ENCODE assay signal across 15 cellular contexts in genomic region chrX:116281106-116281505, GRCh38.
A peak's percentile ranks its signal among the peaks of the same experiment; 100 is the strongest.
DNase-seq lines count a peak whose midpoint lies in the region; FAIRE-seq and TF ChIP-seq lines count a peak whose summit lies in the region.
"Had no signal": no experiment of that assay in that cellular context is flagged by ENCODE, and none has a peak within 500 bp of the region (broad histone marks: within the 10 kb centered on the region; RNA-seq: fewer than 3 reads in every experiment).

No MANE protein-coding gene starts in this region.

- H3K4me2 ChIP-seq in keratinocyte (ENCODE audit: control insufficient read depth, extremely low read depth, insufficient read depth, low read depth, low read length) (no peak overlapping the region), smooth muscle cell (no peak overlapping the region)
- H3K4me2 ChIP-seq: KMS-11 had no signal

- H3K36me3 ChIP-seq in bronchial epithelial cell (ENCODE audit: control insufficient read depth, insufficient read depth, low read length), result no peaks in the 10 kb centered on the region
- no peaks in the 10 kb centered on the region for H3K36me3 ChIP-seq in keratinocyte (ENCODE audit: control insufficient read depth in 2 of 2, extremely low read depth in 1 of 2, insufficient read depth in 2 of 2, low read length in 2 of 2)
- H3K36me3 ChIP-seq in smooth muscle cell (ENCODE audit: low read depth), result no peaks in the 10 kb centered on the region

- DNase-seq in HT-29 (ENCODE audit: low spot score) (peak; percentile 61), bronchial epithelial cell (ENCODE audit: low read depth) (peak; percentile 73), keratinocyte (ENCODE audit: low read depth, low spot score) (peak; percentile 30), smooth muscle cell (lab: John Stamatoyannopoulos, UW; ENCODE audit: unreplicated experiment) (no peak), GM19238 (ENCODE audit: insufficient read length, low spot score) (no peak), NCI-H345 (lab: John Stamatoyannopoulos, UW) (no peak), A172 (ENCODE audit: low spot score) (no peak)
- DNase-seq: COR-L47, DMS79, NCI-H1048, NCI-H1436 treated with DMSO at 0.1 percent for 48 hours, NCI-H2029 treated with DMSO at 0.1 percent for 48 hours, NCI-H2171 treated with DMSO at 0.1 percent for 48 hours, NCI-H774 had no signal

- H3F3A ChIP-seq in smooth muscle cell (ENCODE audit: low read depth), result no peaks in the 10 kb centered on the region

- dilution Hi-C loops in keratinocyte (cut with MboI; ENCODE audit: extremely low pct_ligation_motif_present, low sequenced_read_pairs), result no loop called here

- H3K27ac ChIP-seq in keratinocyte (ENCODE audit: control insufficient read depth, insufficient read depth, low read length) (peak overlapping the region; percentile 23), smooth muscle cell (ENCODE audit: low read depth) (peak overlapping the region; percentile 29)
- H3K27ac ChIP-seq: KMS-11 had no signal

- H2AFZ ChIP-seq in keratinocyte (ENCODE audit: control insufficient read depth, low read length) (no peak overlapping the region), smooth muscle cell (ENCODE audit: low read depth) (no peak overlapping the region)

- peak; percentile 88 for FAIRE-seq in bronchial epithelial cell (lab: Jason Lieb, UNC)
- FAIRE-seq in keratinocyte (lab: Jason Lieb, UNC), result peak; percentile 62

- H3K4me1 ChIP-seq in keratinocyte (ENCODE audit: control insufficient read depth, extremely low read depth, insufficient read depth, low read length) (peaks cover 16% of the 10 kb centered on the region), smooth muscle cell (ENCODE audit: low read depth) (no peaks in the 10 kb centered on the region)

- WGBS in smooth muscle cell (ENCODE audit: low lambda C conversion rate), result 63% methylated on average over 1 of the region's 1 CpG

- H3K9me1 ChIP-seq in keratinocyte (ENCODE audit: control insufficient read depth, extremely low read depth, insufficient read depth, low read length), result no peaks in the 10 kb centered on the region

- no peak for TF ChIP-seq CTCF in bronchial epithelial cell (IDR thresholded peaks at IDR 0.05; ENCODE audit: insufficient read depth, low read length, severe bottlenecking)
- no peak for TF ChIP-seq CTCF in keratinocyte (optimal IDR thresholded peaks at IDR 0.05 in 1 of 3, IDR thresholded peaks at IDR 0.05 in 1 of 3, conservative IDR thresholded peaks at IDR 0.05 in 1 of 3; ENCODE audit: extremely low read depth in 1 of 3, insufficient read depth in 2 of 3, low read length in 3 of 3)
- no peak for TF ChIP-seq CTCF in smooth muscle cell (IDR thresholded peaks at IDR 0.05; ENCODE audit: borderline replicate concordance, insufficient read depth, poor library complexity, severe bottlenecking)

- no peaks in the 10 kb centered on the region for H4K20me1 ChIP-seq in keratinocyte (ENCODE audit: control insufficient read depth, extremely low read depth, insufficient read depth, low read length)
- H4K20me1 ChIP-seq in smooth muscle cell (ENCODE audit: low read depth), result no peaks in the 10 kb centered on the region

- no peak overlapping the region for H3K4me3 ChIP-seq in bronchial epithelial cell (ENCODE audit: low read depth, low read length)
- H3K4me3 ChIP-seq in keratinocyte (ENCODE audit: control insufficient read depth in 2 of 3, extremely low read depth in 1 of 3, insufficient read depth in 2 of 3, low read depth in 1 of 3, low read length in 3 of 3), result no peak overlapping the region
- no peak overlapping the region for H3K4me3 ChIP-seq in smooth muscle cell

- H3K9ac ChIP-seq in keratinocyte (ENCODE audit: control insufficient read depth, extremely low read depth, insufficient read depth, low read length) (no peak overlapping the region), smooth muscle cell (ENCODE audit: low read depth) (no peak overlapping the region)
- H3K9ac ChIP-seq: KMS-11 had no signal

- H3K79me2 ChIP-seq in keratinocyte (ENCODE audit: control insufficient read depth, insufficient read depth, low read length) (no peaks in the 10 kb centered on the region), smooth muscle cell (ENCODE audit: low read depth) (no peaks in the 10 kb centered on the region)

- H3K9me3 ChIP-seq in keratinocyte (ENCODE audit: control insufficient read depth, low read depth, low read length) (no peaks in the 10 kb centered on the region), smooth muscle cell (replicated peaks; ENCODE audit: low read depth) (peaks cover 3% of the 10 kb centered on the region)

- H3K27me3 ChIP-seq in bronchial epithelial cell (ENCODE audit: control insufficient read depth, insufficient read depth, low read length), result no peaks in the 10 kb centered on the region
- no peaks in the 10 kb centered on the region for H3K27me3 ChIP-seq in keratinocyte (ENCODE audit: control insufficient read depth, extremely low read depth, insufficient read depth, low read length)
- no peaks in the 10 kb centered on the region for H3K27me3 ChIP-seq in smooth muscle cell (ENCODE audit: low read depth)

Comparison
In these comparisons a context has a peak if more than half of its experiments do, and no peak if none do; other contexts are left out.
1. DNase-seq: peak in HT-29 (single experiment), bronchial epithelial cell (single experiment) and keratinocyte (single experiment); none in smooth muscle cell (single experiment), GM19238 (single experiment), NCI-H345 (single experiment) and A172 (single experiment).